ENCODE assay signal across 26 cellular contexts in genomic region chr11:115652094-115652493, GRCh38.
DNase-seq lines count a peak whose midpoint lies in the region; ATAC-seq and TF ChIP-seq lines count a peak whose summit lies in the region.
"Had no signal": no experiment of that assay in that cellular context is flagged by ENCODE, and none has a peak within 500 bp of the region (broad histone marks: within the 10 kb centered on the region; RNA-seq: fewer than 3 reads in every experiment).

No MANE protein-coding gene starts in this region.

- peaks cover 50% of the 10 kb centered on the region for H3K27me3 Mint-ChIP-seq in MCF 10A (ENCODE audit: insufficient read depth, unreplicated experiment)
- H3K27me3 Mint-ChIP-seq in stimulated activated memory B cell treated with anti-CD40 and anti-IgM and Interleukin-4, amounts not matched to agents 10 μg/mL and 1 μg/mL and 100 μg/mL, for 72 hours: peaks cover 29% of the 10 kb centered on the region
- H3K27me3 Mint-ChIP-seq in naive thymus-derived CD8-positive, alpha-beta T cell: peaks cover 8 to 61% (median 29%) of the 10 kb centered on the region in 5 donors

- dilution Hi-C loops in mammary epithelial cell (cut with HindIII; ENCODE audit: low sequenced_read_pairs): no loop called here

- ATAC-seq in left ventricle myocardium superior (peak; percentile 89), HG02970 (IDR thresholded peaks at IDR 0.05; ENCODE audit: low FRiP score, unreplicated experiment) (no peak)
- peak; percentile 32 for ATAC-seq in stimulated activated memory B cell treated with anti-CD40 and anti-IgM and Interleukin-4, amounts not matched to agents 10 μg/mL and 1 μg/mL and 100 μg/mL, for 72 hours
- ATAC-seq in naive thymus-derived CD8-positive, alpha-beta T cell: no peak
- ATAC-seq: HepG2, SK-N-SH treated with all-trans-retinoic acid at 6 μM for 48 hours had no signal

- CTCF ChIA-PET in mammary epithelial cell (lab: Charles Lee; ENCODE audit: low non-redundant PET): no interaction called here
- CTCF ChIA-PET in MCF 10A (lab: Yijun Ruan, JAX): interaction anchor here (0.6 kb wide), 3 partner anchors 60 to 573 kb away, joined by 3 to 4 read pairs (median 3); no protein-coding TSS in a partner anchor

- TF ChIP-seq CTCF in mammary epithelial cell (conservative IDR thresholded peaks at IDR 0.05 in 1 of 2, IDR thresholded peaks at IDR 0.05 in 1 of 2; ENCODE audit: extremely low read depth in 1 of 2, insufficient read depth in 1 of 2, low read depth in 1 of 2, low read length in 2 of 2) (no peak), MCF 10A (IDR thresholded peaks at IDR 0.05; ENCODE audit: unreplicated experiment) (no peak)

- no peaks in the 10 kb centered on the region for H3K36me3 Mint-ChIP-seq in MCF 10A (ENCODE audit: insufficient read depth, unreplicated experiment)
- no peaks in the 10 kb centered on the region for H3K36me3 Mint-ChIP-seq in stimulated activated memory B cell treated with anti-CD40 and anti-IgM and Interleukin-4, amounts not matched to agents 10 μg/mL and 1 μg/mL and 100 μg/mL, for 72 hours
- peaks cover 0 to 5% (median 0%) of the 10 kb centered on the region in 3 donors for H3K36me3 Mint-ChIP-seq in naive thymus-derived CD8-positive, alpha-beta T cell
- H3K36me3 Mint-ChIP-seq: CD4-positive, alpha-beta memory T cell had no signal

- no peak overlapping the region for H3K4me2 ChIP-seq in mammary epithelial cell (ENCODE audit: insufficient read depth, low read depth, low read length)
- H3K4me2 ChIP-seq: PC-9 had no signal

- no peak overlapping the region for H3K4me3 ChIP-seq in mammary epithelial cell (replicated peaks in 1 of 3; ENCODE audit: insufficient read depth in 1 of 3, low read depth in 2 of 3, low read length in 3 of 3)
- H3K4me3 ChIP-seq: BLaER1 treated with 17β-estradiol and CSF1 and Interleukin-3, amounts not matched to agents 10 nM and 100 nM; PC-9 had no signal

- peak overlapping the region; percentile 51 for H2AFZ ChIP-seq in mammary epithelial cell (ENCODE audit: low read depth, low read length)
- H2AFZ ChIP-seq: PC-9 had no signal

- in situ Hi-C loops in mammary epithelial cell (cut with MboI; ENCODE audit: low sequenced_read_pairs in 2 of 2): no loop called here

- no peaks in the 10 kb centered on the region for H3K79me2 ChIP-seq in mammary epithelial cell (ENCODE audit: insufficient read depth, low read length)

- DNase-seq in mammary epithelial cell: no peak
- no peak for DNase-seq in MCF 10A (ENCODE audit: unreplicated experiment)
- DNase-seq in NCI-H69 (lab: John Stamatoyannopoulos, UW): peak; percentile 75
- DNase-seq in left ventricle myocardium superior: no peak
- DNase-seq in naive thymus-derived CD8-positive, alpha-beta T cell: no peak
- DNase-seq: 8988T; Caco-2; CD4-positive, alpha-beta memory T cell; DMS 273 treated with DMSO at 0.1 percent for 48 hours; DMS79 treated with DMSO at 0.1 percent for 48 hours; HFFc6; KBM-7; NCI-H1092; NCI-H1436; NCI-H1930; NCI-H2171; NCI-H345; NCI-H526 treated with DMSO at 0.1 percent for 48 hours; RPMI8226; SIG-M5 had no signal

- intact Hi-C loops in mammary epithelial cell (cut with micrococcal nuclease) (loop anchor here (10.0 kb wide), 1 partner anchor 147 kb away; the partner anchor contains the start of gene CADM1), MCF 10A (cut with micrococcal nuclease) (no loop called here), left ventricle myocardium superior (cut with micrococcal nuclease) (no loop called here)

- no peaks in the 10 kb centered on the region for H3K27me3 ChIP-seq in mammary epithelial cell (ENCODE audit: insufficient read depth, low read length)
- H3K27me3 ChIP-seq: BLaER1 treated with 17β-estradiol and CSF1 and Interleukin-3, amounts not matched to agents 10 nM and 100 nM had no signal

- no peak overlapping the region for H3K4me3 Mint-ChIP-seq in MCF 10A (ENCODE audit: unreplicated experiment)
- H3K4me3 Mint-ChIP-seq in stimulated activated memory B cell treated with anti-CD40 and anti-IgM and Interleukin-4, amounts not matched to agents 10 μg/mL and 1 μg/mL and 100 μg/mL, for 72 hours: no peak overlapping the region
- H3K4me3 Mint-ChIP-seq in naive thymus-derived CD8-positive, alpha-beta T cell: no peak overlapping the region
- H3K4me3 Mint-ChIP-seq: CD4-positive, alpha-beta memory T cell; HFFc6 had no signal

- H3K9ac ChIP-seq in mammary epithelial cell (ENCODE audit: insufficient read depth, low read length): no peak overlapping the region
- H3K9ac ChIP-seq: BLaER1 treated with 17β-estradiol and CSF1 and Interleukin-3, amounts not matched to agents 10 nM and 100 nM had no signal

- POLR2A ChIA-PET in MCF 10A (lab: Yijun Ruan, JAX): no interaction called here
- POLR2A ChIA-PET in naive thymus-derived CD8-positive, alpha-beta T cell (lab: Charles Lee): interaction anchor here (0.6 kb wide), 1 partner anchor 376 kb away, joined by 3 read pairs; no protein-coding TSS in a partner anchor

- H3K9me3 ChIP-seq in mammary epithelial cell (replicated peaks; ENCODE audit: insufficient read depth, low read length): peaks cover 8% of the 10 kb centered on the region
- H3K9me3 ChIP-seq: Caco-2 had no signal

- peak overlapping the region; percentile 18 for H3K27ac ChIP-seq in mammary epithelial cell (ENCODE audit: insufficient read depth, low read depth, low read length)
- H3K27ac ChIP-seq: BLaER1 treated with 17β-estradiol and CSF1 and Interleukin-3, amounts not matched to agents 10 nM and 100 nM; PC-9 had no signal

- WGBS in mammary epithelial cell (ENCODE audit: low coverage, missing lambda C conversion rate): 92% methylated on average over 1 of the region's 1 CpG

- BruUV-seq in mammary epithelial cell (replicated peaks; lab: Mats Ljungman, UMichigan) (no TSS peak), MCF 10A (replicated peaks; lab: Mats Ljungman, UMichigan) (no TSS peak)

- no peak overlapping the region for H3K27ac Mint-ChIP-seq in MCF 10A (ENCODE audit: low read depth, unreplicated experiment)
- no peak overlapping the region for H3K27ac Mint-ChIP-seq in stimulated activated memory B cell treated with anti-CD40 and anti-IgM and Interleukin-4, amounts not matched to agents 10 μg/mL and 1 μg/mL and 100 μg/mL, for 72 hours
- no peak overlapping the region for H3K27ac Mint-ChIP-seq in naive thymus-derived CD8-positive, alpha-beta T cell
- H3K27ac Mint-ChIP-seq: CD4-positive, alpha-beta memory T cell; HFFc6 had no signal

- H3K9me3 Mint-ChIP-seq in MCF 10A (ENCODE audit: unreplicated experiment): no peaks in the 10 kb centered on the region
- H3K9me3 Mint-ChIP-seq in stimulated activated memory B cell treated with anti-CD40 and anti-IgM and Interleukin-4, amounts not matched to agents 10 μg/mL and 1 μg/mL and 100 μg/mL, for 72 hours: peaks cover 3% of the 10 kb centered on the region
- H3K9me3 Mint-ChIP-seq in naive thymus-derived CD8-positive, alpha-beta T cell: peaks cover 0 to 11% (median 0%) of the 10 kb centered on the region in 9 donors

- no peaks in the 10 kb centered on the region for H4K20me1 ChIP-seq in mammary epithelial cell (ENCODE audit: insufficient read depth, low read length)
- H4K20me1 ChIP-seq: BLaER1 treated with 17β-estradiol and CSF1 and Interleukin-3, amounts not matched to agents 10 nM and 100 nM had no signal

- no peaks in the 10 kb centered on the region for H3K4me1 Mint-ChIP-seq in MCF 10A (ENCODE audit: insufficient read depth, unreplicated experiment)
- no peaks in the 10 kb centered on the region for H3K4me1 Mint-ChIP-seq in stimulated activated memory B cell treated with anti-CD40 and anti-IgM and Interleukin-4, amounts not matched to agents 10 μg/mL and 1 μg/mL and 100 μg/mL, for 72 hours
- no peaks in the 10 kb centered on the region for H3K4me1 Mint-ChIP-seq in naive thymus-derived CD8-positive, alpha-beta T cell
- H3K4me1 Mint-ChIP-seq: CD4-positive, alpha-beta memory T cell had no signal

- H3K4me1 ChIP-seq in mammary epithelial cell (ENCODE audit: insufficient read depth, low read length): peaks cover 31% of the 10 kb centered on the region
- H3K4me1 ChIP-seq: Caco-2 had no signal

- no peaks in the 10 kb centered on the region for H3K36me3 ChIP-seq in mammary epithelial cell (ENCODE audit: insufficient read depth, low read length)
- H3K36me3 ChIP-seq: BLaER1 treated with 17β-estradiol and CSF1 and Interleukin-3, amounts not matched to agents 10 nM and 100 nM had no signal

Comparison
In these comparisons a context has a peak if more than half of its experiments do, and no peak if none do; other contexts are left out.
1. ATAC-seq: peak in left ventricle myocardium superior (single experiment) and stimulated activated memory B cell treated with anti-CD40 and anti-IgM and Interleukin-4, amounts not matched to agents 10 μg/mL and 1 μg/mL and 100 μg/mL, for 72 hours (single experiment); none in naive thymus-derived CD8-positive, alpha-beta T cell (0 of 2) and HG02970 (single experiment).